ENCODE assay signal across 32 cellular contexts in the genomic region with DNA sequence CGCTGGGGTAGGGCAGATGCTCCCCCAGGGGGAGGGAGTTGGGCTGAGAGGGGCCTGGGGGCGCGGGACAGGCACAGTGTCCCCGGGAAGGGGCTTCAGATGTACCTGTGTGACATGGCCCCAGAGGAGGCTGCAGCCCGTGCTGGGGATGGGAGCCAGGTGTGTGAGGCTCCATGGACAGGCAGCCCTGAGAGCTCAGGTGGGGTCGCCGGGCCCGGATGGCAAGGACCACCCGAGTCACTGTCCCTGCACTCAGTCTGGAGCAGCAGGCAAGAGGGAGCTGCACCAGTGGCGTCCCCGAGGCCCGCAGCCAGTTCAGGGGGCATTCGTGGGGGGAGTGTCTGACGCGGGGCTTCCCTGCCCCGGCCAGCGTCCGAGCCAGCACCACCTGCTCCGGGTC. TPM values are rescaled to one million over a fixed set of nuclear protein-coding genes. Genes with fewer than 3 reads are reported as not detected.
A peak's percentile ranks its signal among the peaks of the same experiment; 100 is the strongest.
DNase-seq lines count a peak whose midpoint lies in the region; ATAC-seq, FAIRE-seq and TF ChIP-seq lines count a peak whose summit lies in the region.
"Had no signal": no experiment of that assay in that cellular context is flagged by ENCODE, and none has a peak within 500 bp of the region (broad histone marks: within the 10 kb centered on the region; RNA-seq: fewer than 3 reads in every experiment).

No MANE protein-coding gene starts in this region.

- H3K14ac ChIP-seq in H1 (ENCODE audit: insufficient read length) (no peak overlapping the region), neuronal stem cell (ENCODE audit: low read length) (peak overlapping the region; percentile 21)

- no peak for TF ChIP-seq EP300 in H1 (IDR thresholded peaks at IDR 0.05; ENCODE audit: borderline replicate concordance in 1 of 2, low read depth in 2 of 2, low read length in 2 of 2)

- H4K20me1 ChIP-seq in BLaER1 treated with 17β-estradiol and CSF1 and Interleukin-3, amounts not matched to agents 10 nM and 100 nM = peaks cover 0 to 42% (median 0%) of the 10 kb centered on the region in 11 experiments; a peak in 4 of 22 replicates
- no peaks in the 10 kb centered on the region for H4K20me1 ChIP-seq in H1 (replicated peaks in 1 of 2; ENCODE audit: control insufficient read depth in 1 of 2, insufficient read depth in 2 of 2, low read length in 2 of 2)

- CTCF ChIA-PET in H1 (lab: Charles Lee; ENCODE audit: partially characterized antibody) = interaction anchor here (0.7 to 5.2 kb wide), 13 partner anchors 10 to 143 kb away, joined by 3 to 40 read pairs (median 9); no protein-coding TSS in a partner anchor

- 84% methylated on average over 19 of the region's 19 CpGs for WGBS in right cardiac atrium
- WGBS in H1 (ENCODE audit: extremely low coverage in 1 of 2, insufficient coverage in 1 of 2, insufficient read length in 1 of 2, insufficient replicate concordance in 2 of 2, low coverage in 1 of 2, low lambda C conversion rate in 2 of 2, missing lambda C conversion rate in 1 of 2), 2 experiments = 88% methylated on average over 7 of the region's 19 CpGs; no CpG with 5 or more reads in 1 of the 2 experiments
- WGBS in neuronal stem cell (ENCODE audit: extremely low coverage in 2 of 2, insufficient read length in 2 of 2, insufficient replicate concordance in 1 of 2), 2 donors = no CpG with 5 or more reads among the region's 19 CpGs

- H2BK15ac ChIP-seq in H1 (ENCODE audit: low read length) = no peak overlapping the region
- peak overlapping the region; percentile 81 for H2BK15ac ChIP-seq in neuronal stem cell (ENCODE audit: low read length)

- H3K4me3 ChIP-seq in right cardiac atrium (ENCODE audit: low read length) = no peak overlapping the region
- no peak overlapping the region for H3K4me3 ChIP-seq in BLaER1 treated with 17β-estradiol and CSF1 and Interleukin-3, amounts not matched to agents 10 nM and 100 nM
- H3K4me3 ChIP-seq in H1 (ENCODE audit: extremely low read depth in 1 of 4, insufficient read depth in 2 of 4, low read depth in 3 of 4, low read length in 4 of 4) = no peak overlapping the region
- no peak overlapping the region for H3K4me3 ChIP-seq in neuronal stem cell (ENCODE audit: low read length in 2 of 2)
- H3K4me3 ChIP-seq: GM12878 had no signal

- no peak overlapping the region for H2BK120ac ChIP-seq in H1 (replicated peaks; ENCODE audit: low read depth, low read length)
- no peak overlapping the region for H2BK120ac ChIP-seq in neuronal stem cell (ENCODE audit: low read depth, low read length)

- H3K9me3 ChIP-seq in right cardiac atrium (ENCODE audit: control insufficient read depth, low read length) (no peaks in the 10 kb centered on the region), H1 (ENCODE audit: insufficient read depth in 2 of 2, low read depth in 1 of 2, low read length in 1 of 2) (no peaks in the 10 kb centered on the region), neuronal stem cell (replicated peaks in 1 of 2; ENCODE audit: control insufficient read depth in 2 of 2, insufficient read depth in 1 of 2, low read depth in 1 of 2, low read length in 2 of 2) (no peaks in the 10 kb centered on the region)
- H3K9me3 ChIP-seq in BLaER1 treated with 17β-estradiol and CSF1 and Interleukin-3, amounts not matched to agents 10 nM and 100 nM (replicated peaks in 1 of 11) = no peaks in the 10 kb centered on the region
- H3K9me3 ChIP-seq: BE2C had no signal

- no peaks in the 10 kb centered on the region for H3K23me2 ChIP-seq in H1 (ENCODE audit: low read depth, low read length)

- H3K27ac ChIP-seq in right cardiac atrium (ENCODE audit: low read length) (no peak overlapping the region), H1 (ENCODE audit: low read depth, low read length) (no peak overlapping the region; the same call in 1 of the 2 replicates), neuronal stem cell (replicated peaks; ENCODE audit: low read length) (no peak overlapping the region)
- no peak overlapping the region for H3K27ac ChIP-seq in BLaER1 treated with 17β-estradiol and CSF1 and Interleukin-3, amounts not matched to agents 10 nM and 100 nM

- POLR2A ChIA-PET in H1 (lab: Charles Lee; ENCODE audit: partially characterized antibody) = interaction anchor here (1.1 kb wide), 1 partner anchor 15 kb away, joined by 3 read pairs; no protein-coding TSS in a partner anchor

- no peak overlapping the region for H4K91ac ChIP-seq in H1 (replicated peaks; ENCODE audit: insufficient read length, low read length)
- no peak overlapping the region for H4K91ac ChIP-seq in neuronal stem cell (ENCODE audit: low read depth, low read length, poor library complexity)

- H2BK5ac ChIP-seq in H1 (ENCODE audit: low read depth, low read length) (no peak overlapping the region), neuronal stem cell (ENCODE audit: low read length) (no peak overlapping the region)

- H4K8ac ChIP-seq in H1 (ENCODE audit: extremely low read depth, insufficient read depth, low read length) (peak overlapping the region; percentile 63; the same call in 1 of the 2 replicates), neuronal stem cell (ENCODE audit: low read depth, low read length) (no peak overlapping the region)

- H3K9ac ChIP-seq in BLaER1 treated with 17β-estradiol and CSF1 and Interleukin-3, amounts not matched to agents 10 nM and 100 nM = 0 out of 22 replicates have a peak overlapping the region, but pooled peaks of 2 of the 11 experiments have one; percentile 9 to 27
- H3K9ac ChIP-seq in H1 (replicated peaks in 1 of 4; ENCODE audit: extremely low read depth in 1 of 4, low read depth in 3 of 4, low read length in 3 of 4) (no peak overlapping the region), neuronal stem cell (ENCODE audit: low read depth, low read length, poor library complexity) (no peak overlapping the region)

- H3K4me1 ChIP-seq in right cardiac atrium (ENCODE audit: control insufficient read depth, insufficient read depth, low read length) = no peaks in the 10 kb centered on the region
- H3K4me1 ChIP-seq in BLaER1 treated with 17β-estradiol and CSF1 and Interleukin-3, amounts not matched to agents 10 nM and 100 nM = peaks cover 19 to 70% (median 45%) of the 10 kb centered on the region in 10 experiments
- H3K4me1 ChIP-seq in H1 (replicated peaks in 1 of 4; ENCODE audit: control insufficient read depth in 3 of 4, insufficient read depth in 4 of 4, low read length in 3 of 4) = peaks cover 0 to 4% (median 2%) of the 10 kb centered on the region in 4 experiments; a peak in 3 of 7 replicates
- peaks cover 0 to 3% of the 10 kb centered on the region in 2 donors for H3K4me1 ChIP-seq in neuronal stem cell (ENCODE audit: control insufficient read depth in 2 of 2, insufficient read depth in 1 of 2, low read depth in 1 of 2, low read length in 2 of 2)

- no peak overlapping the region for H2AFZ ChIP-seq in H1 (ENCODE audit: low read length)
- no peak overlapping the region for H2AFZ ChIP-seq in neuronal stem cell (ENCODE audit: low read length)

- H3K79me2 ChIP-seq in H1 (ENCODE audit: control insufficient read depth in 1 of 2, insufficient read depth in 2 of 2, low read length in 2 of 2) = no peaks in the 10 kb centered on the region

- intact Hi-C loops in right cardiac atrium (cut with DNase I) = loop anchor here in 2 of 4 donors (5.0 to 10.0 kb wide), 3 partner anchors 110 to 320 kb away; a partner anchor contains a TSS
- intact Hi-C loops in left ventricle myocardium superior (cut with micrococcal nuclease) = no loop called here

- no peak overlapping the region for H3K18ac ChIP-seq in H1 (ENCODE audit: extremely low read depth, low read length)
- no peak overlapping the region for H3K18ac ChIP-seq in neuronal stem cell (ENCODE audit: low read length)

- H3K79me1 ChIP-seq in H1 (ENCODE audit: low read depth, low read length) (no peaks in the 10 kb centered on the region), neuronal stem cell (ENCODE audit: low read depth, low read length) (peaks cover 3% of the 10 kb centered on the region)

- no peak for TF ChIP-seq POLR2A in H1 (IDR thresholded peaks at IDR 0.05; ENCODE audit: control extremely low read depth in 1 of 2, low read depth in 2 of 2, low read length in 2 of 2)

- TF ChIP-seq CTCF in H1 (IDR thresholded peaks at IDR 0.05; ENCODE audit: control extremely low read depth in 1 of 3, insufficient read depth in 1 of 3, low read depth in 1 of 3, low read length in 3 of 3) = no peak

- H3K36me3 ChIP-seq in BLaER1 treated with 17β-estradiol and CSF1 and Interleukin-3, amounts not matched to agents 10 nM and 100 nM = no peaks in the 10 kb centered on the region
- H3K36me3 ChIP-seq in H1 (ENCODE audit: control insufficient read depth in 2 of 4, insufficient read depth in 4 of 4, low read length in 3 of 4) = no peaks in the 10 kb centered on the region
- no peaks in the 10 kb centered on the region for H3K36me3 ChIP-seq in neuronal stem cell (replicated peaks in 1 of 2; ENCODE audit: control insufficient read depth in 2 of 2, insufficient read depth in 2 of 2, low read length in 2 of 2)
- H3K36me3 ChIP-seq: BE2C had no signal

- FAIRE-seq in H1 (lab: Jason Lieb, UNC) = no peak
- FAIRE-seq: A204.1, GM12878, GM12892, GM18507, GM19239 had no signal

- no peak overlapping the region for H3K56ac ChIP-seq in H1 (replicated peaks; ENCODE audit: insufficient read length, low read depth, low read length)

- H3K4ac ChIP-seq in H1 (replicated peaks; ENCODE audit: insufficient read length, low read depth, low read length) (no peak overlapping the region), neuronal stem cell (ENCODE audit: low read length) (no peak overlapping the region)

- ATAC-seq in right cardiac atrium (no peak), left ventricle myocardium superior (no peak), HG02870 (IDR thresholded peaks at IDR 0.05; ENCODE audit: unreplicated experiment) (no peak), GM18868 (IDR thresholded peaks at IDR 0.05; ENCODE audit: unreplicated experiment) (no peak), HG02840 (IDR thresholded peaks at IDR 0.05; ENCODE audit: low FRiP score, unreplicated experiment) (no peak)
- ATAC-seq: GM12878 had no signal

- H3K23ac ChIP-seq in H1 (ENCODE audit: insufficient read length) (no peak overlapping the region), neuronal stem cell (ENCODE audit: low read depth, low read length, poor library complexity) (peak overlapping the region; percentile 65)

- H2BK20ac ChIP-seq in H1 (ENCODE audit: low read length) = no peak overlapping the region

- peak overlapping the region in 6 of 11 experiments; percentile 89 to 98 (median 92); a peak in 8 of 22 replicates for H3K4me2 ChIP-seq in BLaER1 treated with 17β-estradiol and CSF1 and Interleukin-3, amounts not matched to agents 10 nM and 100 nM
- H3K4me2 ChIP-seq in H1 (ENCODE audit: insufficient read depth in 1 of 2, low read depth in 2 of 2, low read length in 2 of 2) = no peak overlapping the region
- no peak overlapping the region for H3K4me2 ChIP-seq in neuronal stem cell (ENCODE audit: insufficient read depth, low read length, poor library complexity, severe bottlenecking)

- no peak for TF ChIP-seq RAD21 in H1 (IDR thresholded peaks at IDR 0.05 in 1 of 2, conservative IDR thresholded peaks at IDR 0.05 in 1 of 2; ENCODE audit: low read depth in 2 of 2, low read length in 2 of 2)

- no peak overlapping the region for H4K5ac ChIP-seq in H1 (ENCODE audit: insufficient read length, low read depth, low read length)

- H3K27me3 ChIP-seq in right cardiac atrium (ENCODE audit: control insufficient read depth, insufficient read depth) (no peaks in the 10 kb centered on the region), H1 (replicated peaks in 1 of 4; ENCODE audit: control insufficient read depth in 3 of 4, extremely low read depth in 1 of 4, insufficient read depth in 3 of 4, low read length in 3 of 4) (no peaks in the 10 kb centered on the region), neuronal stem cell (ENCODE audit: control insufficient read depth in 3 of 3, insufficient read depth in 3 of 3, low read depth in 1 of 3, low read length in 3 of 3) (peaks cover 0 to 64% (median 0%) of the 10 kb centered on the region in 3 experiments)
- H3K27me3 ChIP-seq in BLaER1 treated with 17β-estradiol and CSF1 and Interleukin-3, amounts not matched to agents 10 nM and 100 nM = peaks cover 0 to 12% (median 0%) of the 10 kb centered on the region in 11 experiments; a peak in 4 of 22 replicates
- H3K27me3 ChIP-seq: BE2C had no signal

- H2AK5ac ChIP-seq in H1 (ENCODE audit: low read depth, low read length) (no peak overlapping the region), neuronal stem cell (ENCODE audit: low read depth, low read length) (peak overlapping the region; percentile 100)

- DNase-seq in right cardiac atrium (peak in 2 of 3 donors; percentile 44 to 62), left ventricle myocardium superior (no peak), H1 (ENCODE audit: low read depth in 1 of 2, low spot score in 2 of 2) (no peak), neuronal stem cell (ENCODE audit: low spot score) (no peak)
- DNase-seq: 8988T; ACHN; C1 segment of cervical spinal cord; CD4-positive, alpha-beta memory T cell; CD4-positive, CD25-positive, alpha-beta regulatory T cell; CD8-positive, alpha-beta memory T cell; COR-L47; DMS 273 treated with DMSO at 0.1 percent for 48 hours; DMS153; DMS53; DMS79; DND-41; EL; GDM1 had no signal

- H2BK12ac ChIP-seq in H1 (ENCODE audit: low read depth, low read length) (no peak overlapping the region), neuronal stem cell (ENCODE audit: low read length) (peak overlapping the region; percentile 73)

RNA-seq across cellular contexts. Expression of a gene that starts 18.9 kb away (rescaled TPM):
- total RNA-seq in right cardiac atrium (not detected), left ventricle myocardium superior (not detected)
- polyA plus RNA-seq in right cardiac atrium (not detected), H1 (2011; rRNA removed) (0.02 TPM in 2 replicates)
- total RNA-seq in H1 (2021; fragmentation: NEBNext Ultra II Directional; extraction: Animal tissue kit (Norgen Biotek cat#: 25700)) = not detected in 2 replicates
- polyA plus RNA-seq in H1 (2011; cell fraction: cytosol; rRNA removed) = 0.01 TPM
- 0.07 TPM for polyA plus RNA-seq in H1 (2011; cell fraction: nucleus; rRNA removed)
- 0.03 TPM in 2 of 4 replicates, not detected in the others for polyA plus RNA-seq in H1 (2012, experiment 1 of 2)
- polyA plus RNA-seq in H1 (2012, experiment 2 of 2) = 0.03 TPM
- polyA plus RNA-seq in H1 (2013, experiment 1 of 2) = 0.02 TPM
- polyA plus RNA-seq in H1 (2013, experiment 2 of 2) = under 0.01 TPM
- polyA minus RNA-seq in H1 (2011; rRNA and poly(A)+ RNA removed) = 0.06 TPM in 1 of 2 replicates, not detected in the other
- polyA minus RNA-seq in H1 (2011; cell fraction: cytosol; rRNA and poly(A)+ RNA removed) = not detected
- polyA minus RNA-seq in H1 (2011; cell fraction: nucleus; rRNA and poly(A)+ RNA removed) = not detected
- 0.08 TPM for polyA plus RNA-seq in neuronal stem cell (2013, experiment 1 of 2)
- polyA plus RNA-seq in neuronal stem cell (2013, experiment 2 of 2) = 0.08 TPM
- total RNA-seq: A673; CD4-positive, alpha-beta memory T cell; CD4-positive, CD25-positive, alpha-beta regulatory T cell; CD8-positive, alpha-beta memory T cell; Daoy had no signal
- polyA plus RNA-seq: AG04450; CD14-positive monocyte; CD4-positive, alpha-beta memory T cell; CD4-positive, CD25-positive, alpha-beta regulatory T cell; CD8-positive, alpha-beta memory T cell had no signal

RNA-seq across cellular contexts. Expression of a gene that starts 39.3 kb away (rescaled TPM):
- 1 to 10 TPM; 5.3 to 9.0 (median 7.5) TPM for total RNA-seq in right cardiac atrium
- polyA plus RNA-seq in right cardiac atrium = 4.5 TPM
- 8.7 TPM for total RNA-seq in left ventricle myocardium superior
- total RNA-seq in H1 (2021; fragmentation: NEBNext Ultra II Directional; extraction: Animal tissue kit (Norgen Biotek cat#: 25700)) = 27.5 and 28.6 TPM in 2 replicates
- polyA plus RNA-seq in H1 (2011; rRNA removed) = 18.0 and 21.8 TPM in 2 replicates
- 20.4 TPM for polyA plus RNA-seq in H1 (2011; cell fraction: cytosol; rRNA removed)
- polyA plus RNA-seq in H1 (2011; cell fraction: nucleus; rRNA removed) = 52.2 TPM
- 18.2 to 24.6 TPM (median 21.8 TPM) in 4 replicates for polyA plus RNA-seq in H1 (2012, experiment 1 of 2)
- polyA plus RNA-seq in H1 (2012, experiment 2 of 2) = 13.5 TPM
- polyA plus RNA-seq in H1 (2013, experiment 1 of 2) = 27.3 TPM
- polyA plus RNA-seq in H1 (2013, experiment 2 of 2) = 25.5 TPM
- polyA minus RNA-seq in H1 (2011; rRNA and poly(A)+ RNA removed) = 17.0 and 19.8 TPM in 2 replicates
- polyA minus RNA-seq in H1 (2011; cell fraction: cytosol; rRNA and poly(A)+ RNA removed) = 10.7 TPM
- 13.1 TPM for polyA minus RNA-seq in H1 (2011; cell fraction: nucleus; rRNA and poly(A)+ RNA removed)
- 11.3 TPM for polyA plus RNA-seq in neuronal stem cell (2013, experiment 1 of 2)
- 11.5 TPM for polyA plus RNA-seq in neuronal stem cell (2013, experiment 2 of 2)

RNA-seq across cellular contexts. Expression of a gene that starts 42.4 kb away (rescaled TPM):
- 10 to 100 TPM; 46.3 to 90.6 (median 71.6) TPM for total RNA-seq in right cardiac atrium
- 73.3 TPM for polyA plus RNA-seq in right cardiac atrium
- 61.7 TPM for total RNA-seq in left ventricle myocardium superior
- total RNA-seq in H1 (2021; fragmentation: NEBNext Ultra II Directional; extraction: Animal tissue kit (Norgen Biotek cat#: 25700)) = 15.7 and 18.0 TPM in 2 replicates
- polyA plus RNA-seq in H1 (2011; rRNA removed) = 12.8 and 19.8 TPM in 2 replicates
- 13.8 TPM for polyA plus RNA-seq in H1 (2011; cell fraction: cytosol; rRNA removed)
- polyA plus RNA-seq in H1 (2011; cell fraction: nucleus; rRNA removed) = 39.2 TPM
- polyA plus RNA-seq in H1 (2012, experiment 1 of 2) = 9.3 to 15.2 TPM (median 14.5 TPM) in 4 replicates
- polyA plus RNA-seq in H1 (2012, experiment 2 of 2) = 12.0 TPM
- polyA plus RNA-seq in H1 (2013, experiment 1 of 2) = 14.4 TPM
- polyA plus RNA-seq in H1 (2013, experiment 2 of 2) = 13.9 TPM
- 3.5 and 4.2 TPM in 2 replicates for polyA minus RNA-seq in H1 (2011; rRNA and poly(A)+ RNA removed)
- 12.7 TPM for polyA minus RNA-seq in H1 (2011; cell fraction: cytosol; rRNA and poly(A)+ RNA removed)
- polyA minus RNA-seq in H1 (2011; cell fraction: nucleus; rRNA and poly(A)+ RNA removed) = 11.2 TPM
- 37.4 TPM for polyA plus RNA-seq in neuronal stem cell (2013, experiment 1 of 2)
- polyA plus RNA-seq in neuronal stem cell (2013, experiment 2 of 2) = 37.2 TPM

Comparison
In these comparisons a context has a peak if more than half of its experiments do, and no peak if none do; other contexts are left out.
1. DNase-seq: peak in right cardiac atrium (2 of 3); none in left ventricle myocardium superior (single experiment), H1 (0 of 2) and neuronal stem cell (single experiment).
2. H3K4me2 ChIP-seq: peak in BLaER1 treated with 17β-estradiol and CSF1 and Interleukin-3, amounts not matched to agents 10 nM and 100 nM (6 of 11); none in H1 (0 of 2) and neuronal stem cell (single experiment).